20 cellular contexts compared by ENCODE assay signal in the genomic region with DNA sequence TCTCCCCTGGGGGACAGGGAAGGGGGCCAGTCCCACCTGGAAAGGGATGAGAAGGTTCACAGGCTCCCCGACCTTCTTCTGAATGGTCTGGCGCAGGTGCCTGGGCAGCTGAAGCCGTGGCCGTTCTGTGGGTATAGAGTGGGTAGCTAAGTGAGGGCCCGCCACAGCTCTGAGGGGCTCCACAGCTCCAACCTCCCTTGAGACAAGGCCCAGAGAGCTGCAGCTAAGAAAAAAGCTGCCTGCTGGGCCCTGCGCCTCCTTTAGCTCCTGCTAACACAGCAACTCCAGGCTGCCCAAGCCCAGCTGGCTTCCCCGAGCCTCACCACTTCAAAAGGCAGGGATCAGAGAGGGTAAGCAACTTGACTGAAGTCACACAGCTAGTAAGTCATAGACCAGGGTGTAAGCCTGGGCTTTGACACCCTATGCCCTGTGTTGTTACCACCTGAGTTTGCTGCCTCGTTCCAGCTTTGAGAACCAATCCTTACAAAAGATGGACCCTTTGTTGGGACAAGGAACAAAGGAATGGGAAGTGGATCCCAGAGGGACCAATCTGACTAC. TPM values are rescaled to one million over a fixed set of nuclear protein-coding genes. Genes with fewer than 3 reads are reported as not detected.
DNase-seq lines count a peak whose midpoint lies in the region; ATAC-seq, FAIRE-seq and TF ChIP-seq lines count a peak whose summit lies in the region.
"Had no signal": no experiment of that assay in that cellular context is flagged by ENCODE, and none has a peak within 500 bp of the region (broad histone marks: within the 10 kb centered on the region; RNA-seq: fewer than 3 reads in every experiment).

No MANE protein-coding gene starts in this region.

- peak overlapping the region; percentile 97 for H3K27ac ChIP-seq in left ventricle myocardium inferior (replicated peaks)
- H3K27ac ChIP-seq in heart right ventricle = peak overlapping the region in 3 of 10 donors; percentile 34 to 63 (median 44)
- no peak overlapping the region for H3K27ac ChIP-seq in DND-41 (ENCODE audit: low read length)
- H3K27ac ChIP-seq in K562 (ENCODE audit: extremely low read depth, low read depth, low read length) = no peak overlapping the region
- no peak overlapping the region for H3K27ac ChIP-seq in osteoblast (ENCODE audit: low read depth, low read length)

- intact Hi-C loops in left ventricle myocardium inferior (cut with micrococcal nuclease) (no loop called here), heart right ventricle (cut with DNase I) (no loop called here), K562 (cut with micrococcal nuclease) (no loop called here)

- no peaks in the 10 kb centered on the region for H3K9me3 Mint-ChIP-seq in osteocyte (ENCODE audit: unreplicated experiment)
- H3K9me3 Mint-ChIP-seq: CD4-positive, alpha-beta T cell; GM23338; HFFc6 had no signal

- TF ChIP-seq RAD21 in K562 (CRISPR knock-in tag; conservative IDR thresholded peaks at IDR 0.05 in 1 of 2, IDR thresholded peaks at IDR 0.05 in 1 of 2) = no peak

- ATAC-seq in heart right ventricle = no peak
- ATAC-seq in DND-41 (ENCODE audit: insufficient read depth, low read depth) = peak; percentile 72
- ATAC-seq in K562 = no peak
- ATAC-seq: GM23338 had no signal

- H3K36me3 ChIP-seq in left ventricle myocardium inferior (peaks cover 88% of the 10 kb centered on the region), heart right ventricle (peaks cover 0 to 98% (median 23%) of the 10 kb centered on the region in 9 donors), DND-41 (ENCODE audit: insufficient read depth, low read length) (no peaks in the 10 kb centered on the region; the same call in none of the 2 replicates), K562 (ENCODE audit: control insufficient read depth, insufficient read depth, low read length) (peaks cover 18% of the 10 kb centered on the region; the same call in 1 of the 3 replicates), osteoblast (ENCODE audit: insufficient read depth, low read length) (peaks cover 2% of the 10 kb centered on the region)

- H3K27ac Mint-ChIP-seq in osteocyte (ENCODE audit: unreplicated experiment) = no peak overlapping the region
- H3K27ac Mint-ChIP-seq: B cell; CD4-positive, alpha-beta T cell; GM23338; HFFc6 had no signal

- 74 to 75% methylated on average over 8 of the region's 8 CpGs for WGBS in heart right ventricle, 2 donors
- WGBS in K562 (ENCODE audit: insufficient coverage, low coverage, missing lambda C conversion rate) = 58% methylated on average over 8 of the region's 8 CpGs

- in situ Hi-C loops in K562 (cut with MboI) = no loop called here

- FAIRE-seq in K562 (lab: Jason Lieb, UNC) = no peak
- FAIRE-seq: G401.6, GM12891 had no signal

- CTCF ChIA-PET in K562 (lab: Yijun Ruan, JAX; ENCODE audit: low intra/inter-chr PET ratio) = no interaction called here

- no TSS peak for BruUV-seq in K562 (replicated peaks; lab: Mats Ljungman, UMichigan)

- no peak for TF ChIP-seq POLR2A in K562 (conservative IDR thresholded peaks at IDR 0.05)

- H3K36me3 Mint-ChIP-seq in osteocyte (ENCODE audit: unreplicated experiment) = peaks cover 4% of the 10 kb centered on the region

- no peaks in the 10 kb centered on the region for H3K9me1 ChIP-seq in K562 (ENCODE audit: control insufficient read depth, insufficient read depth, low read length)

- no peak for TF ChIP-seq EP300 in K562 (IDR thresholded peaks at IDR 0.05; ENCODE audit: low read length)

- H3K4me3 ChIP-seq in left ventricle myocardium inferior = no peak overlapping the region
- H3K4me3 ChIP-seq in heart right ventricle = no peak overlapping the region
- no peak overlapping the region for H3K4me3 ChIP-seq in DND-41 (ENCODE audit: low read depth in 1 of 2, low read length in 2 of 2)
- no peak overlapping the region for H3K4me3 ChIP-seq in K562
- no peak overlapping the region for H3K4me3 ChIP-seq in osteoblast (ENCODE audit: insufficient read depth, low read length)
- H3K4me3 ChIP-seq: GM23338, HAP-1 had no signal

- H3K9ac ChIP-seq in DND-41 (ENCODE audit: low read depth, low read length) (no peak overlapping the region), K562 (ENCODE audit: insufficient read depth in 1 of 2, low read depth in 2 of 2, low read length in 2 of 2) (no peak overlapping the region)

- H3K27me3 Mint-ChIP-seq in osteocyte (ENCODE audit: unreplicated experiment) = no peaks in the 10 kb centered on the region
- H3K27me3 Mint-ChIP-seq: B cell; CD4-positive, alpha-beta T cell had no signal

- no peak overlapping the region for H2AFZ ChIP-seq in DND-41 (ENCODE audit: low read depth, low read length)
- H2AFZ ChIP-seq in K562 (ENCODE audit: low read depth, low read length) = no peak overlapping the region
- no peak overlapping the region for H2AFZ ChIP-seq in osteoblast (ENCODE audit: low read length)
- H2AFZ ChIP-seq: GM23338 had no signal

- no peaks in the 10 kb centered on the region for H4K20me1 ChIP-seq in DND-41 (ENCODE audit: insufficient read depth, low read length)
- no peaks in the 10 kb centered on the region for H4K20me1 ChIP-seq in K562 (replicated peaks; ENCODE audit: control insufficient read depth, insufficient read depth, low read length)
- no peaks in the 10 kb centered on the region for H4K20me1 ChIP-seq in osteoblast (ENCODE audit: insufficient read depth, low read length)

- H3K4me2 ChIP-seq in DND-41 (ENCODE audit: insufficient read depth, low read length) (no peak overlapping the region), K562 (ENCODE audit: insufficient read depth, low read length) (no peak overlapping the region), osteoblast (ENCODE audit: insufficient read depth, low read length) (no peak overlapping the region)
- H3K4me2 ChIP-seq: GM23338 had no signal

- TF ChIP-seq CTCF in left ventricle myocardium inferior (IDR thresholded peaks at IDR 0.05; ENCODE audit: borderline replicate concordance) (no peak), heart right ventricle (IDR thresholded peaks at IDR 0.05) (no peak), DND-41 (IDR thresholded peaks at IDR 0.05; ENCODE audit: borderline replicate concordance, extremely low read depth, low read length, poor library complexity, severe bottlenecking) (no peak), K562 (IDR thresholded peaks at IDR 0.05 in 2 of 3, conservative IDR thresholded peaks at IDR 0.05 in 1 of 3; ENCODE audit: insufficient read depth in 2 of 3, low read depth in 1 of 3, low read length in 3 of 3) (no peak), osteoblast (IDR thresholded peaks at IDR 0.05; ENCODE audit: extremely low read depth, low read depth, low read length) (no peak), osteocyte (IDR thresholded peaks at IDR 0.05) (no peak)

- H3K4me1 Mint-ChIP-seq in osteocyte (ENCODE audit: unreplicated experiment) = no peaks in the 10 kb centered on the region
- H3K4me1 Mint-ChIP-seq: GM23338 had no signal

- peaks cover 88% of the 10 kb centered on the region for H3K4me1 ChIP-seq in left ventricle myocardium inferior
- peaks cover 14 to 100% (median 44%) of the 10 kb centered on the region in 9 donors for H3K4me1 ChIP-seq in heart right ventricle
- H3K4me1 ChIP-seq in DND-41 (ENCODE audit: insufficient read depth, low read length) = no peaks in the 10 kb centered on the region
- H3K4me1 ChIP-seq in K562 (replicated peaks in 1 of 2; ENCODE audit: control insufficient read depth in 2 of 2, insufficient read depth in 2 of 2, low read length in 2 of 2) = peaks cover 6 to 42% of the 10 kb centered on the region in 2 experiments; a peak in 3 of 5 replicates
- no peaks in the 10 kb centered on the region for H3K4me1 ChIP-seq in osteoblast (ENCODE audit: insufficient read depth, low read length)
- H3K4me1 ChIP-seq: HAP-1 had no signal

- POLR2A ChIA-PET in K562 (lab: Yijun Ruan, JAX) = interaction anchor here (0.5 to 1.5 kb wide), 4 partner anchors 9 to 125 kb away, joined by 3 to 5 read pairs (median 4); no protein-coding TSS in a partner anchor

- H3K79me2 ChIP-seq in DND-41 (ENCODE audit: insufficient read depth, low read length) = no peaks in the 10 kb centered on the region
- no peaks in the 10 kb centered on the region for H3K79me2 ChIP-seq in K562 (ENCODE audit: control insufficient read depth, insufficient read depth, low read length)
- no peaks in the 10 kb centered on the region for H3K79me2 ChIP-seq in osteoblast (ENCODE audit: insufficient read depth, low read length)

- H3K4me3 Mint-ChIP-seq in osteocyte (ENCODE audit: unreplicated experiment) = no peak overlapping the region
- H3K4me3 Mint-ChIP-seq: B cell; CD4-positive, alpha-beta T cell; GM23338; HFFc6 had no signal

- H3K9me3 ChIP-seq in left ventricle myocardium inferior (replicated peaks) (no peaks in the 10 kb centered on the region), heart right ventricle (no peaks in the 10 kb centered on the region), DND-41 (ENCODE audit: insufficient read depth, low read length, severe bottlenecking) (no peaks in the 10 kb centered on the region), K562 (replicated peaks; ENCODE audit: control insufficient read depth, insufficient read depth, low read depth, low read length) (no peaks in the 10 kb centered on the region), osteoblast (ENCODE audit: low read depth, low read length) (no peaks in the 10 kb centered on the region)
- H3K9me3 ChIP-seq: HAP-1 had no signal

- H3K27me3 ChIP-seq in left ventricle myocardium inferior (ENCODE audit: low read depth) (no peaks in the 10 kb centered on the region), heart right ventricle (no peaks in the 10 kb centered on the region), DND-41 (ENCODE audit: insufficient read depth, low read length, poor library complexity) (no peaks in the 10 kb centered on the region), K562 (ENCODE audit: control insufficient read depth in 2 of 2, insufficient read depth in 2 of 2, low read length in 2 of 2) (no peaks in the 10 kb centered on the region), osteoblast (ENCODE audit: insufficient read depth, low read length) (no peaks in the 10 kb centered on the region)

- DNase-seq in left ventricle myocardium inferior (no peak), heart right ventricle (no peak), DND-41 (peak; percentile 45), K562 (ENCODE audit: extremely low read depth in 1 of 4, low spot score in 3 of 4) (no peak), osteoblast (ENCODE audit: insufficient read length, low spot score, missing footprints) (peak; percentile 44), RKO (ENCODE audit: low spot score) (no peak), osteocyte (ENCODE audit: extremely low spot score, unreplicated experiment) (no peak), epidermal melanocyte (ENCODE audit: insufficient read length, low spot score) (no peak)
- DNase-seq: C1 segment of cervical spinal cord; CD4-positive, alpha-beta T cell; DMS79; EL; HFFc6 had no signal

RNA-seq across cellular contexts. Expression of gene MYBPC3, which starts 18.5 kb away (rescaled TPM):
- 2,538 TPM for total RNA-seq in left ventricle myocardium inferior
- total RNA-seq in heart right ventricle = 1,000 to 10,000 TPM; 1,404 to 3,138 (median 2,490) TPM
- 1,000 to 10,000 TPM in 1 of 2 donors, 100 to 1,000 TPM in 1; 484 to 2,250 TPM for polyA plus RNA-seq in heart right ventricle
- total RNA-seq in K562 (2011; cell fraction: chromatin; rRNA removed; ENCODE audit: low replicate concordance) = 0.12 TPM in 1 of 2 replicates, not detected in the other
- total RNA-seq in K562 (2011; cell fraction: nucleolus; rRNA removed) = 0.13 TPM in 1 of 2 replicates, not detected in the other
- total RNA-seq in K562 (2011; cell fraction: nucleoplasm; rRNA removed) = 0.07 TPM in 1 of 2 replicates, not detected in the other
- total RNA-seq in K562 (2014; rRNA removed) = not detected in 2 replicates
- total RNA-seq in K562 (2014; rRNA removed; fragmentation: Illumina TruSeq; extraction: Trizol) = not detected in 2 replicates
- total RNA-seq in K562 (2015; rRNA removed; fragmentation: Illumina TruSeq; extraction: Trizol) = not detected in 2 replicates
- not detected in 2 replicates for total RNA-seq in K562 (2021)
- 0.07 TPM in 1 of 2 replicates, not detected in the other for polyA plus RNA-seq in K562 (2011; rRNA removed)
- 0.03 and 0.04 TPM in 2 replicates for polyA plus RNA-seq in K562 (2011; cell fraction: cytosol; rRNA removed)
- polyA plus RNA-seq in K562 (2011; cell fraction: nucleus; rRNA removed) = 0.13 and 0.31 TPM in 2 replicates
- 0.06 TPM in 1 of 2 replicates, not detected in the other for polyA plus RNA-seq in K562 (2012)
- not detected in 2 replicates for polyA plus RNA-seq in K562 (2014; fragmentation: Illumina TruSeq; extraction: Trizol)
- not detected for polyA plus RNA-seq in K562 (2014; fragmentation: Nextera tagmentation; extraction: Ambion mirVana)
- 0.01 TPM in 1 of 2 replicates, not detected in the other for polyA plus RNA-seq in K562 (2014; rRNA removed)
- not detected in 2 replicates for polyA minus RNA-seq in K562 (2011; rRNA and poly(A)+ RNA removed)
- polyA minus RNA-seq in K562 (2011; cell fraction: cytosol; rRNA and poly(A)+ RNA removed) = not detected in 2 replicates
- polyA minus RNA-seq in K562 (2011; cell fraction: nucleus; rRNA and poly(A)+ RNA removed) = not detected in 2 replicates
- not detected in 2 replicates for total RNA-seq in osteoblast
- not detected in 2 replicates for total RNA-seq in osteocyte
- total RNA-seq: A172; CD4-positive, alpha-beta T cell; GM23338; HFFc6; HT1080 had no signal
- polyA plus RNA-seq: GM23338 had no signal

RNA-seq across cellular contexts. Expression of gene SPI1, which starts 44.4 kb away (rescaled TPM):
- total RNA-seq in left ventricle myocardium inferior (8.3 TPM), heart right ventricle (10 to 100 TPM in 3 of 10 donors, 1 to 10 TPM in 7; 3.4 to 38.9 (median 6.7) TPM), K562 (2014; rRNA removed) (23.4 and 32.6 TPM in 2 replicates), K562 (2014; rRNA removed; fragmentation: Illumina TruSeq; extraction: Trizol) (2.8 and 3.2 TPM in 2 replicates), K562 (2015; rRNA removed; fragmentation: Illumina TruSeq; extraction: Trizol) (10.3 and 12.5 TPM in 2 replicates), K562 (2021) (30.7 and 33.7 TPM in 2 replicates), osteoblast (not detected in 2 replicates), osteocyte (not detected in 2 replicates)
- polyA plus RNA-seq in heart right ventricle (10 to 100 TPM in 1 of 2 donors, 1 to 10 TPM in 1; 6.7 to 10.2 TPM), K562 (2011; rRNA removed) (8.6 and 28.6 TPM in 2 replicates), K562 (2014; fragmentation: Illumina TruSeq; extraction: Trizol) (16.0 and 32.1 TPM in 2 replicates), K562 (2014; fragmentation: Nextera tagmentation; extraction: Ambion mirVana) (under 1 TPM; 0.10 to 0.11 TPM), K562 (2014; rRNA removed) (16.2 and 21.9 TPM in 2 replicates)
- 12.0 and 16.1 TPM in 2 replicates for total RNA-seq in K562 (2011; cell fraction: chromatin; rRNA removed; ENCODE audit: low replicate concordance)
- 11.0 and 11.2 TPM in 2 replicates for total RNA-seq in K562 (2011; cell fraction: nucleolus; rRNA removed)
- total RNA-seq in K562 (2011; cell fraction: nucleoplasm; rRNA removed) = 18.0 and 31.5 TPM in 2 replicates
- 28.0 and 35.1 TPM in 2 replicates for polyA plus RNA-seq in K562 (2011; cell fraction: cytosol; rRNA removed)
- polyA plus RNA-seq in K562 (2011; cell fraction: nucleus; rRNA removed) = 24.3 and 25.6 TPM in 2 replicates
- polyA plus RNA-seq in K562 (2012) = 20.6 and 54.3 TPM in 2 replicates
- polyA minus RNA-seq in K562 (2011; rRNA and poly(A)+ RNA removed) = 21.0 and 25.6 TPM in 2 replicates
- polyA minus RNA-seq in K562 (2011; cell fraction: cytosol; rRNA and poly(A)+ RNA removed) = 22.7 and 32.9 TPM in 2 replicates
- polyA minus RNA-seq in K562 (2011; cell fraction: nucleus; rRNA and poly(A)+ RNA removed) = 6.5 and 12.0 TPM in 2 replicates
- total RNA-seq: A172, GM23338, HFFc6, HT1080 had no signal

Comparison
In these comparisons a context has a peak if more than half of its experiments do, and no peak if none do; other contexts are left out.
1. DNase-seq: peak in DND-41 (single experiment) and osteoblast (single experiment); none in left ventricle myocardium inferior (single experiment), heart right ventricle (0 of 2), K562 (0 of 4), RKO (single experiment), osteocyte (single experiment) and epidermal melanocyte (single experiment).
2. RNA of gene MYBPC3, which starts 18.5 kb away (total RNA-seq): 1,404 to 3,138 TPM in heart right ventricle and 2,538 TPM in left ventricle myocardium inferior (single experiment); 0.07 to 0.13 TPM in K562, not detected in osteoblast and not detected in osteocyte; every median in the first group is over 1,000 times any median in the second.